In the genomic region with DNA sequence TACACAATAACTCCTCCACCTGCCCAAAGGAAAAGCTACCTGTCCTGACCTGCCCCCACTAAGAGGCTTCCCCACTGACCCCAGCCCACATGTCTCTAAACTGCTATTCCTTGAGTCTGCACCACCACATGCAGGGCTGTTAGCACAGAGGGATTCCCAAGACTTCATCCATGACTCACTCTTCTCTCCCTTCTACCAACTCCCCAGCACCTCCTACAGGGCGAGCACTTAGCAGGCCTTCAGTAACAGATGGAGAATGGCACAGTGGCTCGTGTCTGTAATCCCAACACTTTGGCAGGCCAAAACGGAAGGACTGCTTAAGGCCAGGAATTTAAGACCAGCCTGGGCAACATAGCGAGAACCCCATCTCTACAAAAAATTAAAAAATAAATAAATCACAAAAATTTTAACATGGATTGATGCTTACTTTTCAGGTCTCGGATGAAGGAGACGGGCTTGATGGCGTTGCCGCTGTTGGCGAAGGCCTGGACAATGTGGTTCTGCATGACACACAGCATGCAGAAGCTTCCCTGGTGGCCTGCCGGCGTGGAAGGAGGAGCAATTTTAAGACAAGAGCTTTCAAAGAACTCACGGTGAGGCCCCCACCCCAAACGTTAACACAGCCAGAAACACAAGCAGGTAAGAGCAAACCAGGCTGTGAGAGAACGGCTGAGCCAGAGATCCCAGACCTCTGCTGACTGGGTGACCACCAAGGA, we compare ENCODE assay signal across 9 cellular contexts. TPM values are rescaled to one million over a fixed set of nuclear protein-coding genes. Genes with fewer than 3 reads are reported as not detected.
A peak's percentile ranks its signal among the peaks of the same experiment; 100 is the strongest.
DNase-seq lines count a peak whose midpoint lies in the region; ATAC-seq and TF ChIP-seq lines count a peak whose summit lies in the region.
"Had no signal": no experiment of that assay in that cellular context is flagged by ENCODE, and none has a peak within 500 bp of the region (broad histone marks: within the 10 kb centered on the region; RNA-seq: fewer than 3 reads in every experiment).

No MANE protein-coding gene starts in this region.

- TF ChIP-seq CTCF in KMS-11 (conservative IDR thresholded peaks at IDR 0.05; ENCODE audit: low read depth, low read length) (0 out of 2 replicates have a peak, but pooled peaks have one; percentile 18), astrocyte of the cerebellum (IDR thresholded peaks at IDR 0.05; ENCODE audit: low read depth, low read length, missing control alignments) (peak; percentile 53), left ventricle myocardium inferior (IDR thresholded peaks at IDR 0.05; ENCODE audit: borderline replicate concordance) (no peak)

- peaks cover 56% of the 10 kb centered on the region; the same call in 1 of the 2 replicates for H3K79me2 ChIP-seq in KMS-11 (ENCODE audit: insufficient read depth, low read depth)

- H4K20me1 ChIP-seq in KMS-11 (ENCODE audit: insufficient read depth): peaks cover 5% of the 10 kb centered on the region; the same call in 1 of the 2 replicates

- peaks cover 15 to 97% (median 54%) of the 10 kb centered on the region in 3 donors for H3K36me3 Mint-ChIP-seq in naive thymus-derived CD8-positive, alpha-beta T cell

- no peak overlapping the region for H3K4me2 ChIP-seq in KMS-11

- DNase-seq in NCI-H82 (lab: John Stamatoyannopoulos, UW) (peak; percentile 51), NCI-H82 treated with DMSO at 0.1 percent for 48 hours (lab: John Stamatoyannopoulos, UW; ENCODE audit: unreplicated experiment) (no peak), astrocyte of the cerebellum (ENCODE audit: low read depth) (no peak), left ventricle myocardium inferior (no peak), NCI-H774 (lab: John Stamatoyannopoulos, UW) (no peak)
- no peak for DNase-seq in naive thymus-derived CD8-positive, alpha-beta T cell

- no peaks in the 10 kb centered on the region for H3K27me3 Mint-ChIP-seq in naive thymus-derived CD8-positive, alpha-beta T cell

- H3K27ac Mint-ChIP-seq in naive thymus-derived CD8-positive, alpha-beta T cell: peak overlapping the region in 5 of 10 donors; percentile 27 to 81 (median 68)

- H2AFZ ChIP-seq in KMS-11 (ENCODE audit: low read depth): no peak overlapping the region

- H3K9me3 Mint-ChIP-seq in naive thymus-derived CD8-positive, alpha-beta T cell: no peaks in the 10 kb centered on the region

- no peak overlapping the region for H3K27ac ChIP-seq in KMS-11
- H3K27ac ChIP-seq in left ventricle myocardium inferior (replicated peaks): no peak overlapping the region
- H3K27ac ChIP-seq: lower lobe of right lung had no signal

- peaks cover 21 to 50% (median 31%) of the 10 kb centered on the region in 4 donors for H3K4me1 Mint-ChIP-seq in naive thymus-derived CD8-positive, alpha-beta T cell

- peak overlapping the region in 1 of 10 donors; percentile 44 for H3K4me3 Mint-ChIP-seq in naive thymus-derived CD8-positive, alpha-beta T cell

- peak; percentile 24 to 46 for ATAC-seq in naive thymus-derived CD8-positive, alpha-beta T cell
- ATAC-seq in GM21825 (IDR thresholded peaks at IDR 0.05; ENCODE audit: unreplicated experiment): no peak
- ATAC-seq: lower lobe of right lung had no signal

- no peaks in the 10 kb centered on the region for H3K9me3 ChIP-seq in left ventricle myocardium inferior (replicated peaks)
- H3K9me3 ChIP-seq: lower lobe of right lung had no signal

- H3K36me3 ChIP-seq in KMS-11 (ENCODE audit: insufficient read depth) (peaks cover 24% of the 10 kb centered on the region; the same call in 1 of the 2 replicates), left ventricle myocardium inferior (peaks cover 99% of the 10 kb centered on the region)

- H3K4me1 ChIP-seq in KMS-11 (ENCODE audit: low read depth, poor library complexity, severe bottlenecking) (no peaks in the 10 kb centered on the region), left ventricle myocardium inferior (no peaks in the 10 kb centered on the region)

- POLR2A ChIA-PET in naive thymus-derived CD8-positive, alpha-beta T cell (lab: Charles Lee): interaction anchor here (0.8 to 1.7 kb wide), 3 partner anchors 10 to 57 kb away, joined by 3 to 5 read pairs (median 4); no protein-coding TSS in a partner anchor

- in situ Hi-C loops in astrocyte of the cerebellum (cut with HindIII; ENCODE audit: low sequenced_read_pairs): loop anchor here (25.0 kb wide), 1 partner anchor 341 kb away; no protein-coding TSS in a partner anchor

- no peak overlapping the region for H3K9ac ChIP-seq in KMS-11

- intact Hi-C loops in left ventricle myocardium inferior (cut with micrococcal nuclease): no loop called here

- H3K27me3 ChIP-seq in KMS-11 (ENCODE audit: insufficient read depth, low read depth): no peaks in the 10 kb centered on the region
- H3K27me3 ChIP-seq in left ventricle myocardium inferior (ENCODE audit: low read depth): no peaks in the 10 kb centered on the region

- H3K4me3 ChIP-seq in KMS-11 (IDR thresholded peaks at IDR 0.05; ENCODE audit: insufficient read depth, low read depth, low read length) (no peak overlapping the region), astrocyte of the cerebellum (ENCODE audit: low read depth, low read length) (no peak overlapping the region), left ventricle myocardium inferior (no peak overlapping the region)
- H3K4me3 ChIP-seq: lower lobe of right lung had no signal

RNA-seq across cellular contexts. Expression of a gene that starts 12.0 kb away (rescaled TPM):
- total RNA-seq in naive thymus-derived CD8-positive, alpha-beta T cell: 100 to 1,000 TPM; 151 to 156 TPM
- 10 to 100 TPM; 27.5 to 45.1 (median 36.7) TPM for polyA plus RNA-seq in naive thymus-derived CD8-positive, alpha-beta T cell
- total RNA-seq in left ventricle myocardium inferior: 19.4 TPM

RNA-seq across cellular contexts. Expression of a gene that starts 46.6 kb away (rescaled TPM):
- 100 to 1,000 TPM; 415 to 423 TPM for total RNA-seq in naive thymus-derived CD8-positive, alpha-beta T cell
- 100 to 1,000 TPM; 220 to 320 (median 243) TPM for polyA plus RNA-seq in naive thymus-derived CD8-positive, alpha-beta T cell
- total RNA-seq in left ventricle myocardium inferior: 28.9 TPM

Comparison
In these comparisons a context has a peak if more than half of its experiments do, and no peak if none do; other contexts are left out.
1. RNA of a gene that starts 46.6 kb away (total RNA-seq): 415 to 423 TPM in naive thymus-derived CD8-positive, alpha-beta T cell; 28.9 TPM in left ventricle myocardium inferior (single experiment); every median in the first group is over 10 times any median in the second.